8 cellular contexts compared by ENCODE assay signal in genomic region chr15:90884719-90885431, GRCh38. TPM values are rescaled to one million over a fixed set of nuclear protein-coding genes. Genes with fewer than 3 reads are reported as not detected.
DNase-seq lines count a peak whose midpoint lies in the region; TF ChIP-seq lines count a peak whose summit lies in the region.
"Had no signal": no experiment of that assay in that cellular context is flagged by ENCODE, and none has a peak within 500 bp of the region (broad histone marks: within the 10 kb centered on the region; RNA-seq: fewer than 3 reads in every experiment).

No MANE protein-coding gene starts in this region.

- H3K4me3 ChIP-seq in iPS-20b (ENCODE audit: low read length), result peak overlapping the region; percentile 55; the same call in 1 of the 2 replicates

- peaks cover 11% of the 10 kb centered on the region; the same call in 1 of the 2 replicates for H3K36me3 ChIP-seq in iPS-20b (ENCODE audit: insufficient read depth, low read depth, low read length)

- peak overlapping the region; percentile 78 for H3K27ac Mint-ChIP-seq in activated CD4-positive, alpha-beta T cell treated with anti-CD3 and anti-CD28 coated beads, Interleukin-2, amount 10 ng/mL, durations not matched to agents 7 days and 5 days
- H3K27ac Mint-ChIP-seq in type B pancreatic cell, result no peak overlapping the region
- H3K27ac Mint-ChIP-seq: CD4-positive, CD25-positive, alpha-beta regulatory T cell had no signal

- no peak for DNase-seq in activated CD4-positive, alpha-beta T cell treated with anti-CD3 and anti-CD28 coated beads, Interleukin-2, amount 10 ng/mL, durations not matched to agents 7 days and 5 days
- no peak for DNase-seq in activated CD4-positive, alpha-beta T cell treated with anti-CD3 and anti-CD28 coated beads, Interleukin-2, amount 50 U/mL, for 1 hour
- DNase-seq in type B pancreatic cell (ENCODE audit: extremely low spot score, unreplicated experiment) (no peak), DMS 273 (lab: John Stamatoyannopoulos, UW; ENCODE audit: unreplicated experiment) (no peak)
- DNase-seq in activated CD4-positive, CD25-positive, alpha-beta regulatory T cell treated with anti-CD3 and anti-CD28 coated beads, Interleukin-2, amount 50 U/mL, for 72 hours, result no peak

- no peaks in the 10 kb centered on the region for H3K9me3 Mint-ChIP-seq in activated CD4-positive, alpha-beta T cell treated with anti-CD3 and anti-CD28 coated beads, Interleukin-2, amount 10 ng/mL, durations not matched to agents 7 days and 5 days
- H3K9me3 Mint-ChIP-seq in type B pancreatic cell, result no peaks in the 10 kb centered on the region

- no peak overlapping the region for H3K27ac ChIP-seq in iPS-20b (ENCODE audit: low read length)

- CTCF ChIA-PET in activated CD4-positive, alpha-beta T cell treated with anti-CD3 and anti-CD28 coated beads, Interleukin-2, amount 10 ng/mL, durations not matched to agents 7 days and 5 days (lab: Charles Lee), result interaction anchor here (0.6 to 3.7 kb wide), 30 partner anchors 9 to 565 kb away, joined by 3 to 25 read pairs (median 5); partner anchors contain the start of genes HDDC3 and MAN2A2

- TF ChIP-seq CTCF in type B pancreatic cell (conservative IDR thresholded peaks at IDR 0.05), result no peak

- H3K9ac ChIP-seq in iPS-20b (ENCODE audit: low read depth, low read length), result peak overlapping the region; percentile 77

- peaks cover 35% of the 10 kb centered on the region for H3K4me1 Mint-ChIP-seq in activated CD4-positive, alpha-beta T cell treated with anti-CD3 and anti-CD28 coated beads, Interleukin-2, amount 10 ng/mL, durations not matched to agents 7 days and 5 days
- H3K4me1 Mint-ChIP-seq in type B pancreatic cell (ENCODE audit: unreplicated experiment), result peaks cover 6% of the 10 kb centered on the region

- H3K27me3 Mint-ChIP-seq in activated CD4-positive, alpha-beta T cell treated with anti-CD3 and anti-CD28 coated beads, Interleukin-2, amount 10 ng/mL, durations not matched to agents 7 days and 5 days, result no peaks in the 10 kb centered on the region
- H3K27me3 Mint-ChIP-seq in type B pancreatic cell, result no peaks in the 10 kb centered on the region

- POLR2A ChIA-PET in activated CD4-positive, alpha-beta T cell treated with anti-CD3 and anti-CD28 coated beads, Interleukin-2, amount 10 ng/mL, durations not matched to agents 7 days and 5 days (lab: Charles Lee), result interaction anchor here (0.5 kb wide), 2 partner anchors 45 to 221 kb away, joined by 3 read pairs; no protein-coding TSS in a partner anchor

- H3K9me3 ChIP-seq in iPS-20b (ENCODE audit: insufficient read depth, low read depth, low read length), result no peaks in the 10 kb centered on the region

- H3K27me3 ChIP-seq in iPS-20b (ENCODE audit: insufficient read depth, low read length), result no peaks in the 10 kb centered on the region

- peaks cover 11% of the 10 kb centered on the region for H3K36me3 Mint-ChIP-seq in activated CD4-positive, alpha-beta T cell treated with anti-CD3 and anti-CD28 coated beads, Interleukin-2, amount 10 ng/mL, durations not matched to agents 7 days and 5 days (ENCODE audit: low read depth)
- no peaks in the 10 kb centered on the region for H3K36me3 Mint-ChIP-seq in type B pancreatic cell
- H3K36me3 Mint-ChIP-seq: CD4-positive, CD25-positive, alpha-beta regulatory T cell had no signal

- H3K4me3 Mint-ChIP-seq in activated CD4-positive, alpha-beta T cell treated with anti-CD3 and anti-CD28 coated beads, Interleukin-2, amount 10 ng/mL, durations not matched to agents 7 days and 5 days, result peak overlapping the region; percentile 25
- peak overlapping the region; percentile 58 for H3K4me3 Mint-ChIP-seq in type B pancreatic cell

- peaks cover 17% of the 10 kb centered on the region; the same call in 1 of the 2 replicates for H3K4me1 ChIP-seq in iPS-20b (ENCODE audit: insufficient read depth, low read length)

RNA-seq across cellular contexts. Expression of gene FES, which starts 0.6 kb away (rescaled TPM):
- total RNA-seq in activated CD4-positive, alpha-beta T cell treated with anti-CD3 and anti-CD28 coated beads, Interleukin-2, amount 10 ng/mL, durations not matched to agents 7 days and 5 days, result 10 to 100 TPM in 1 of 2 experiments, 1 to 10 TPM in 1; 8.6 to 10.7 TPM
- total RNA-seq in type B pancreatic cell (ENCODE audit: low replicate concordance), result 3.1 TPM in 2 replicates
- total RNA-seq: M059J had no signal

RNA-seq across cellular contexts. Expression of gene FURIN, which starts 16.5 kb away (rescaled TPM):
- total RNA-seq in activated CD4-positive, alpha-beta T cell treated with anti-CD3 and anti-CD28 coated beads, Interleukin-2, amount 10 ng/mL, durations not matched to agents 7 days and 5 days, result 100 to 1,000 TPM; 148 to 153 TPM
- 37.7 and 62.1 TPM in 2 replicates for total RNA-seq in type B pancreatic cell (ENCODE audit: low replicate concordance)

RNA-seq across cellular contexts. Expression of gene MAN2A2, which starts 18.2 kb away (rescaled TPM):
- total RNA-seq in activated CD4-positive, alpha-beta T cell treated with anti-CD3 and anti-CD28 coated beads, Interleukin-2, amount 10 ng/mL, durations not matched to agents 7 days and 5 days, result 10 to 100 TPM; 77.4 to 97.4 TPM
- total RNA-seq in type B pancreatic cell (ENCODE audit: low replicate concordance), result 43.0 and 60.2 TPM in 2 replicates

RNA-seq across cellular contexts. Expression of gene HDDC3, which starts 47.5 kb away (rescaled TPM):
- total RNA-seq in activated CD4-positive, alpha-beta T cell treated with anti-CD3 and anti-CD28 coated beads, Interleukin-2, amount 10 ng/mL, durations not matched to agents 7 days and 5 days, result 10 to 100 TPM; 22.9 to 26.2 TPM
- total RNA-seq in type B pancreatic cell (ENCODE audit: low replicate concordance), result 16.8 and 18.9 TPM in 2 replicates

RNA-seq across cellular contexts. Expression of gene UNC45A, which starts 50.2 kb away (rescaled TPM):
- 10 to 100 TPM; 59.3 to 69.8 TPM for total RNA-seq in activated CD4-positive, alpha-beta T cell treated with anti-CD3 and anti-CD28 coated beads, Interleukin-2, amount 10 ng/mL, durations not matched to agents 7 days and 5 days
- total RNA-seq in type B pancreatic cell (ENCODE audit: low replicate concordance), result 78.9 and 80.2 TPM in 2 replicates
